In the genomic region with DNA sequence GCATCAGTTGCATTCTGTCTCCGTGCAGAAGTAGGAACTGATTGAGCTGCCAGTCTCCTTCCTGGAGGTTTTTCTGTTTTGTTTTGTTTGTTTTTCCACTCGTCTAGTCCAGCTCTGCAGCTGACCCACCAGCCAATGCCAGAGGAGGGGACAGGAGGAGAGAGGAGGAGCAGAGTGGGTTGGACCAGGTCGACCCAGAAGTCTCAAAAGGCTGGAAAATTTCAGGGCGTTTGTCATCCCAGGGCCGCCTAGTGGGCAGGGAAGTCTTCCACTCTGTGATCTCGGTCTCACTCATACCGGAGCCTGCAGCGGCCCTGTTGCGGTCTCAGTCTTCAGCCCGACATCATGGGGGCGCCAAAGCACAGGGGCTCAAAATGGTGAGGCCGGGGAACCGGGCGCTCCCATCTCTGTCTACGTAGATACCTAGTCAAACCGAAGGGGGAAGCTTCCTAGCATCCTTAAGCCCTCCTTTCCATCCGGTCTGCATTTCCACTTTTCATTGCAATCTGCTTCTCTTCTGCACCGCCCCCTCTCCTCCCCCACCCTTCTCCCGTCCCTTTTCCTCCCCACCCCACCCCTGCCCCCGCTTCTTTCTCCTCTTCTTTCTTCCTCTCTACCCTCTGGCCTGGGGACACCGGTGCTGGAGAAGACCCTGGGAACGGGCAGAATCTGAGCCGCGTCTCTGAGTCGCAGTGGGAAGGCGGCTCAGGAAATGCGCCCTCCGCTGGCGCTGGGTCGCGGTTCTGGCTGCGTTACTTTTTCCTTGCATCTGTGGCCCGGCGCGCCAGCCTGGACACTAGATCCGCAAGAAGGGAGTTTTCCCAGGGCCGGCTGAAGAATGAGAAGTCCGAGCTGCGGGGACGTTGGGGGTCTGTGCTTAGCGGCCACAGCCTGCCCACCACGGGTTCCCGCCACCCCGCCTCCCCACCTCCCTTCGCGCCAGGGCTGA, we compare ENCODE assay signal across 8 cellular contexts. TPM values are rescaled to one million over a fixed set of nuclear protein-coding genes. Genes with fewer than 3 reads are reported as not detected.
A peak's percentile ranks its signal among the peaks of the same experiment; 100 is the strongest.
DNase-seq lines count a peak whose midpoint lies in the region; ATAC-seq, FAIRE-seq and TF ChIP-seq lines count a peak whose summit lies in the region.

No MANE protein-coding gene starts in this region.

- H3K18ac ChIP-seq in mesendoderm (ENCODE audit: low read length), result peak overlapping the region; percentile 11

- no peaks in the 10 kb centered on the region for H3K9me3 ChIP-seq in MG63
- no peaks in the 10 kb centered on the region for H3K9me3 ChIP-seq in GM12878 (replicated peaks; ENCODE audit: control insufficient read depth, insufficient read depth, low read length)

- TF ChIP-seq POLR2A in GM12878 (IDR thresholded peaks at IDR 0.05; ENCODE audit: low read depth, low read length), result no peak

- H4K8ac ChIP-seq in mesendoderm (ENCODE audit: low read depth, low read length), result no peak overlapping the region

- 2% methylated on average over 41 of the region's 46 CpGs for WGBS in GM12878 (ENCODE audit: insufficient coverage, insufficient replicate concordance, low lambda C conversion rate, missing lambda C conversion rate)
- WGBS in mesendoderm (ENCODE audit: extremely low coverage, insufficient coverage, low lambda C conversion rate), result no CpG with 5 or more reads among the region's 46 CpGs

- RAD21 ChIA-PET in GM12878 (lab: Charles Lee; ENCODE audit: unreplicated experiment), result interaction anchor here (0.9 kb wide), 1 partner anchor 14 kb away, joined by 4 read pairs; no protein-coding TSS in a partner anchor

- H3K4me2 ChIP-seq in GM12878 (ENCODE audit: control insufficient read depth, insufficient read depth) (0 out of 2 replicates have a peak overlapping the region, but pooled peaks have one; percentile 17), mesendoderm (ENCODE audit: low read length) (peak overlapping the region; percentile 9)

- no peak overlapping the region for H2AK5ac ChIP-seq in mesendoderm (ENCODE audit: low read length)

- POLR2A ChIA-PET in activated CD4-positive, alpha-beta T cell treated with anti-CD3 and anti-CD28 coated beads for 36 hours (lab: Charles Lee), result no interaction called here
- POLR2A ChIA-PET in GM12878 (lab: Charles Lee), result no interaction called here

- H4K20me1 ChIP-seq in GM12878 (ENCODE audit: control insufficient read depth, insufficient read depth), result no peaks in the 10 kb centered on the region

- SMC1A ChIA-PET in GM12878 (lab: Charles Lee; ENCODE audit: uncharacterized antibody, unreplicated experiment), result no interaction called here

- H3K23ac ChIP-seq in mesendoderm (ENCODE audit: low read length), result no peak overlapping the region

- peak; percentile 66 for DNase-seq in activated CD4-positive, alpha-beta T cell treated with anti-CD3 and anti-CD28 coated beads for 36 hours
- no peak for DNase-seq in activated CD4-positive, alpha-beta T cell treated with anti-CD3 and anti-CD28 coated beads for 4 hours
- peak; percentile 57 for DNase-seq in MG63
- no peak for DNase-seq in GM12878 (ENCODE audit: low read depth, low spot score)
- peak; percentile 90 for DNase-seq in mesendoderm
- no peak for DNase-seq in NCI-H524 treated with DMSO at 0.1 percent for 48 hours (lab: John Stamatoyannopoulos, UW)
- DNase-seq in SKM-1 treated with dmso at 0.1 percent for 144 hours (lab: John Stamatoyannopoulos, UW; ENCODE audit: unreplicated experiment), result no peak

- no peak for FAIRE-seq in GM12878 (lab: Jason Lieb, UNC)

- peaks cover 11% of the 10 kb centered on the region for H3K4me1 ChIP-seq in GM12878 (ENCODE audit: control insufficient read depth, insufficient read depth, low read length)
- peaks cover 4% of the 10 kb centered on the region for H3K4me1 ChIP-seq in mesendoderm (ENCODE audit: control insufficient read depth, low read depth, low read length)

- H3K4me3 Mint-ChIP-seq in activated CD4-positive, alpha-beta T cell treated with anti-CD3 and anti-CD28 coated beads for 36 hours, result no peak overlapping the region

- H3K79me2 ChIP-seq in GM12878 (ENCODE audit: control insufficient read depth, insufficient read depth, low read length), result no peaks in the 10 kb centered on the region
- no peaks in the 10 kb centered on the region for H3K79me2 ChIP-seq in mesendoderm (ENCODE audit: control insufficient read depth, insufficient read depth, low read length)

- H3K36me3 ChIP-seq in MG63, result no peaks in the 10 kb centered on the region
- H3K36me3 ChIP-seq in GM12878 (ENCODE audit: control insufficient read depth in 2 of 2, insufficient read depth in 2 of 2, low read length in 1 of 2), result no peaks in the 10 kb centered on the region
- no peaks in the 10 kb centered on the region for H3K36me3 ChIP-seq in mesendoderm (ENCODE audit: control insufficient read depth, insufficient read depth, low read length)

- intact Hi-C loops in activated CD4-positive, alpha-beta T cell treated with anti-CD3 and anti-CD28 coated beads for 36 hours (cut with DNase I, micrococcal nuclease), result no loop called here
- intact Hi-C loops in GM12878 (cut with micrococcal nuclease; ENCODE audit: unreplicated experiment), result no loop called here

- H3K4me1 Mint-ChIP-seq in activated CD4-positive, alpha-beta T cell treated with anti-CD3 and anti-CD28 coated beads for 36 hours, result peaks cover 24% of the 10 kb centered on the region

- H3K9ac ChIP-seq in GM12878 (ENCODE audit: control insufficient read depth, insufficient read depth, low read length) (no peak overlapping the region), mesendoderm (ENCODE audit: low read length) (no peak overlapping the region)

- H3K4ac ChIP-seq in mesendoderm (ENCODE audit: low read depth, low read length), result no peak overlapping the region

- H2BK120ac ChIP-seq in mesendoderm (ENCODE audit: low read depth, low read length), result no peak overlapping the region

- no peaks in the 10 kb centered on the region for H3K9me3 Mint-ChIP-seq in activated CD4-positive, alpha-beta T cell treated with anti-CD3 and anti-CD28 coated beads for 36 hours (ENCODE audit: low read depth)

- H3K27ac ChIP-seq in GM12878 (ENCODE audit: control insufficient read depth, insufficient read depth), result no peak overlapping the region
- no peak overlapping the region for H3K27ac ChIP-seq in mesendoderm (ENCODE audit: low read depth, low read length)

- H2BK5ac ChIP-seq in mesendoderm (ENCODE audit: low read length), result no peak overlapping the region

- H2AFZ ChIP-seq in GM12878 (ENCODE audit: control insufficient read depth, low read depth, low read length), result no peak overlapping the region

- H2BK15ac ChIP-seq in mesendoderm (replicated peaks; ENCODE audit: low read depth), result no peak overlapping the region

- no peak for TF ChIP-seq EP300 in GM12878 (IDR thresholded peaks at IDR 0.05; ENCODE audit: borderline replicate concordance in 1 of 2, control insufficient read depth in 1 of 2, low read depth in 2 of 2, low read length in 2 of 2)

- TF ChIP-seq CTCF in GM12878 (IDR thresholded peaks at IDR 0.05 in 2 of 3, conservative IDR thresholded peaks at IDR 0.05 in 1 of 3; ENCODE audit: control insufficient read depth in 2 of 3, extremely low read depth in 1 of 3, insufficient read depth in 1 of 3, low read depth in 3 of 3, low read length in 3 of 3), result peak in 2 of 3 experiments; percentile 34 to 52; a peak in 4 of 6 replicates

- no TSS peak for BruUV-seq in GM12878 (replicated peaks; lab: Mats Ljungman, UMichigan)

- in situ Hi-C loops in GM12878 (cut with MboI), result no loop called here

- ATAC-seq in activated CD4-positive, alpha-beta T cell treated with anti-CD3 and anti-CD28 coated beads for 36 hours, result peak; percentile 55
- ATAC-seq in GM12878 (peak; percentile 73), GM21526 (IDR thresholded peaks at IDR 0.05; ENCODE audit: low FRiP score, unreplicated experiment) (no peak)

- H3K36me3 Mint-ChIP-seq in activated CD4-positive, alpha-beta T cell treated with anti-CD3 and anti-CD28 coated beads for 36 hours (ENCODE audit: low read depth), result no peaks in the 10 kb centered on the region

- no peak overlapping the region for H3K27ac Mint-ChIP-seq in activated CD4-positive, alpha-beta T cell treated with anti-CD3 and anti-CD28 coated beads for 36 hours

- TF ChIP-seq RAD21 in GM12878 (IDR thresholded peaks at IDR 0.05; ENCODE audit: insufficient read depth, low read depth, low read length), result no peak

- H3K56ac ChIP-seq in mesendoderm (ENCODE audit: low read length), result no peak overlapping the region

- peaks cover 18% of the 10 kb centered on the region for H3K27me3 ChIP-seq in MG63
- peaks cover 15 to 16% of the 10 kb centered on the region in 2 experiments for H3K27me3 ChIP-seq in GM12878 (replicated peaks in 1 of 2; ENCODE audit: control insufficient read depth in 2 of 2, insufficient read depth in 2 of 2, low read length in 1 of 2)
- H3K27me3 ChIP-seq in mesendoderm (ENCODE audit: insufficient read depth, low read length, poor library complexity), result peaks cover 72% of the 10 kb centered on the region

- H3K27me3 Mint-ChIP-seq in activated CD4-positive, alpha-beta T cell treated with anti-CD3 and anti-CD28 coated beads for 36 hours, result peaks cover 78% of the 10 kb centered on the region

- peak overlapping the region; percentile 31 for H3K4me3 ChIP-seq in MG63
- no peak overlapping the region for H3K4me3 ChIP-seq in GM12878
- no peak overlapping the region for H3K4me3 ChIP-seq in mesendoderm (ENCODE audit: low read length)

- no peaks in the 10 kb centered on the region for H3K79me1 ChIP-seq in mesendoderm (ENCODE audit: low read length)

- H4K5ac ChIP-seq in mesendoderm (ENCODE audit: low read length), result no peak overlapping the region

- CTCF ChIA-PET in activated CD4-positive, alpha-beta T cell treated with anti-CD3 and anti-CD28 coated beads for 36 hours (lab: Charles Lee), result interaction anchor here (1.0 to 1.3 kb wide), 4 partner anchors 10 to 413 kb away, joined by 3 to 7 read pairs (median 4); no protein-coding TSS in a partner anchor
- CTCF ChIA-PET in GM12878 (lab: Yijun Ruan, JAX), result interaction anchor here (0.6 to 2.4 kb wide), 5 partner anchors 15 to 208 kb away, joined by 3 to 6 read pairs (median 3); no protein-coding TSS in a partner anchor

RNA-seq across cellular contexts. Expression of a gene that starts 16.2 kb away (rescaled TPM):
- total RNA-seq in activated CD4-positive, alpha-beta T cell treated with anti-CD3 and anti-CD28 coated beads for 36 hours, result under 1 TPM; 0.05 to 0.09 TPM
- not detected in 2 replicates for total RNA-seq in MG63 (2014; rRNA removed; shearing (Covaris generic); ENCODE audit: low replicate concordance)
- total RNA-seq in GM12878 (2013; cell fraction: nucleolus; rRNA removed), result not detected in 2 replicates
- not detected in 2 replicates for total RNA-seq in GM12878 (2014; rRNA removed)
- total RNA-seq in GM12878 (2014; rRNA removed; fragmentation: Illumina TruSeq; extraction: Trizol), result not detected in 2 replicates
- total RNA-seq in GM12878 (2021), result not detected in 2 replicates
- not detected for polyA plus RNA-seq in GM12878 (2011; ENCODE audit: low read depth)
- polyA plus RNA-seq in GM12878 (2011; rRNA removed), result not detected in 2 replicates
- polyA plus RNA-seq in GM12878 (2011; cell fraction: cytosol; rRNA removed), result not detected in 2 replicates
- 0.10 and 0.15 TPM in 2 replicates for polyA plus RNA-seq in GM12878 (2011; cell fraction: nucleus; rRNA removed)
- polyA plus RNA-seq in GM12878 (2012), result not detected in 2 replicates
- not detected in 2 replicates for polyA plus RNA-seq in GM12878 (2014; fragmentation: Illumina TruSeq; extraction: Trizol)
- polyA plus RNA-seq in GM12878 (2014; fragmentation: Nextera tagmentation; extraction: Ambion mirVana), result not detected
- polyA plus RNA-seq in GM12878 (2014; rRNA removed), result not detected in 2 replicates
- not detected for polyA plus RNA-seq in GM12878 (2016; fragmentation: Nextera tagmentation; extraction: Ambion mirVana)
- not detected in 2 replicates for polyA minus RNA-seq in GM12878 (2011; rRNA and poly(A)+ RNA removed)
- not detected in 2 replicates for polyA minus RNA-seq in GM12878 (2011; cell fraction: cytosol; rRNA and poly(A)+ RNA removed)
- not detected in 2 replicates for polyA minus RNA-seq in GM12878 (2011; cell fraction: nucleus; rRNA and poly(A)+ RNA removed)
- not detected for polyA plus RNA-seq in mesendoderm (2013, experiment 1 of 2)
- 0.03 TPM for polyA plus RNA-seq in mesendoderm (2013, experiment 2 of 2)

Comparison
In these comparisons a context has a peak if more than half of its experiments do, and no peak if none do; other contexts are left out.
1. DNase-seq: peak in activated CD4-positive, alpha-beta T cell treated with anti-CD3 and anti-CD28 coated beads for 36 hours (single experiment), MG63 (single experiment) and mesendoderm (single experiment); none in activated CD4-positive, alpha-beta T cell treated with anti-CD3 and anti-CD28 coated beads for 4 hours (0 of 2), GM12878 (single experiment), NCI-H524 treated with DMSO at 0.1 percent for 48 hours (single experiment) and SKM-1 treated with dmso at 0.1 percent for 144 hours (single experiment).